Comparison of ENCODE assay signal across 9 cellular contexts in the genomic region with DNA sequence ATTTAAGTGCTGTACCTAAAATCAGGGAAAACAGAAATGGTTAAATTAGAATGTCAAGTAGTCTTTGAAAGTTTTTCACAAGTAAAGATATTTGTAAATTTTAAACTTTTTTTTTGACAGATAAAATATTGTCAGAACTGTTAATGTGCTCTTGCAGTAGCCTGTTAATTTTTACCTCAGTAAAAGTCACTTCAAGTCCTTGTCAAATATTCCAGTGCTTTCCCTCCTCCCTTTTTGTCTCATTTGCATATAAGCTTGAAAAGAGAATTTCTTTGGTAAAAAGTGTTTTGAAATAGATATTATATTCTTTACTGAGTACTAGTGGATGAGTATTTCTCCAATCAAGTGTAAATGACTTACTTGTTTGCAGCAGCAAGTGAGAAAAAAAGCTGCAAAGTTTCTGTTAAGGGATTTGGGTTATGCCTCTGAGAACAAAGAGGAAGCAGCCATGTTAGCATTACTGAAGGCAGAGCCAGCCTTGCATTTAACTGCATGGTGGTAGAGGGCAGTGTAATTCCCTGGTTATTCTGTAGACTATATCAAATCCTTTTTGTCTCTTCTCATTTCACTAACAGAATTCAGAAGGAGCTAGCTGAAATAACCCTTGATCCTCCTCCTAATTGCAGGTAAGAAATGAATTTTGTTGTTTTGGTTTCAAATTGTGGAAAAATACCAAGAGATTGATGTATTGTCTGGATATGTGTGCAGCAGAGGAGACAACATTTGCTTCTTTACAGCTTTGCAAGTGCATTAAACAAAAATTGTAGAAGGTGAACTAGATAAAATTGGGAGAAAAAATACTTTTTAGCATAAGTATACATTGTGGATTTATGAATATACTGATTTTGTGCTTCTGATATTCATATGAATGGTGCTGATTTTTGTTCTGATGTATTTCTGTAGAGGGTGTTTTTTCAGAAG. TPM values are rescaled to one million over a fixed set of nuclear protein-coding genes. Genes with fewer than 3 reads are reported as not detected.
DNase-seq lines count a peak whose midpoint lies in the region; ATAC-seq and TF ChIP-seq lines count a peak whose summit lies in the region.
"Had no signal": no experiment of that assay in that cellular context is flagged by ENCODE, and none has a peak within 500 bp of the region (broad histone marks: within the 10 kb centered on the region; RNA-seq: fewer than 3 reads in every experiment).

No MANE protein-coding gene starts in this region.

- H3K4me1 ChIP-seq in ascending aorta (peaks cover 0 to 38% of the 10 kb centered on the region in 2 donors), thymus (ENCODE audit: control insufficient read depth, insufficient read depth, low read length) (no peaks in the 10 kb centered on the region)

- no peaks in the 10 kb centered on the region for H3K9me3 Mint-ChIP-seq in activated CD4-positive, alpha-beta T cell treated with anti-CD3 and anti-CD28 coated beads for 36 hours (ENCODE audit: low read depth)

- H3K4me1 Mint-ChIP-seq in activated CD4-positive, alpha-beta T cell treated with anti-CD3 and anti-CD28 coated beads for 36 hours = peaks cover 48% of the 10 kb centered on the region

- peak; percentile 40 for ATAC-seq in activated CD4-positive, alpha-beta T cell treated with anti-CD3 and anti-CD28 coated beads for 36 hours
- ATAC-seq in GM21360 (IDR thresholded peaks at IDR 0.05; ENCODE audit: unreplicated experiment) (peak; percentile 37), HG03558 (IDR thresholded peaks at IDR 0.05; ENCODE audit: extremely low read depth, unreplicated experiment) (peak; percentile 42)

- TF ChIP-seq CTCF in ascending aorta (IDR thresholded peaks at IDR 0.05) = peak in 1 of 3 experiments; percentile 36

- no peaks in the 10 kb centered on the region for H3K27me3 ChIP-seq in ascending aorta
- H3K27me3 ChIP-seq in thymus (ENCODE audit: control insufficient read depth, insufficient read depth) = no peaks in the 10 kb centered on the region

- H3K27ac Mint-ChIP-seq in activated CD4-positive, alpha-beta T cell treated with anti-CD3 and anti-CD28 coated beads for 36 hours = no peak overlapping the region

- CTCF ChIA-PET in activated CD4-positive, alpha-beta T cell treated with anti-CD3 and anti-CD28 coated beads for 36 hours (lab: Charles Lee) = interaction anchor here (0.6 to 1.2 kb wide), 5 partner anchors 12 to 315 kb away, joined by 3 to 5 read pairs (median 3); no protein-coding TSS in a partner anchor

- H3K4me3 ChIP-seq in ascending aorta (peak overlapping the region; percentile 9 to 17), thymus (ENCODE audit: low read length) (peak overlapping the region; percentile 9)
- H3K4me3 ChIP-seq: lung had no signal

- POLR2A ChIA-PET in activated CD4-positive, alpha-beta T cell treated with anti-CD3 and anti-CD28 coated beads for 36 hours (lab: Charles Lee) = no interaction called here

- H3K36me3 Mint-ChIP-seq in activated CD4-positive, alpha-beta T cell treated with anti-CD3 and anti-CD28 coated beads for 36 hours (ENCODE audit: low read depth) = peaks cover 27% of the 10 kb centered on the region

- H3K4me3 Mint-ChIP-seq in activated CD4-positive, alpha-beta T cell treated with anti-CD3 and anti-CD28 coated beads for 36 hours = no peak overlapping the region

- intact Hi-C loops in activated CD4-positive, alpha-beta T cell treated with anti-CD3 and anti-CD28 coated beads for 36 hours (cut with DNase I, micrococcal nuclease) = loop anchor here (2.0 to 10.0 kb wide), 6 partner anchors 47 to 1734 kb away; partner anchors contain the start of genes CWC22 (in 1 of the 2), DNAJC10 (in 1 of the 2), ITGA4 (in 1 of the 2) and ITPRID2 (in 1 of the 2)
- intact Hi-C loops in ascending aorta (cut with DNase I) = loop anchor here (10.0 kb wide), 1 partner anchor 1731 kb away; the partner anchor contains the start of gene DNAJC10

- peak; percentile 40 for DNase-seq in activated CD4-positive, alpha-beta T cell treated with anti-CD3 and anti-CD28 coated beads for 36 hours
- no peak for DNase-seq in activated CD4-positive, alpha-beta T cell treated with anti-CD3 and anti-CD28 coated beads, Interleukin-2, amount 50 U/mL, for 48 hours
- DNase-seq in NCI-H82 treated with DMSO at 0.1 percent for 48 hours (lab: John Stamatoyannopoulos, UW; ENCODE audit: unreplicated experiment) (peak; percentile 42), ascending aorta (ENCODE audit: low spot score in 2 of 2) (no peak), islet precursor cell (peak; percentile 56)

- H3K9me3 ChIP-seq in ascending aorta (no peaks in the 10 kb centered on the region), thymus (ENCODE audit: control insufficient read depth) (no peaks in the 10 kb centered on the region)

- H3K27me3 Mint-ChIP-seq in activated CD4-positive, alpha-beta T cell treated with anti-CD3 and anti-CD28 coated beads for 36 hours = no peaks in the 10 kb centered on the region

- H3K27ac ChIP-seq in ascending aorta (no peak overlapping the region), thymus (ENCODE audit: low read depth) (no peak overlapping the region)

- H3K36me3 ChIP-seq in ascending aorta = no peaks in the 10 kb centered on the region
- no peaks in the 10 kb centered on the region for H3K36me3 ChIP-seq in thymus (ENCODE audit: control insufficient read depth, insufficient read depth)

RNA-seq across cellular contexts. Expression of gene UBE2E3, which starts 3.3 kb away (rescaled TPM):
- 10 to 100 TPM; 37.0 to 69.6 TPM for total RNA-seq in activated CD4-positive, alpha-beta T cell treated with anti-CD3 and anti-CD28 coated beads for 36 hours
- 125 TPM for total RNA-seq in ascending aorta
- polyA plus RNA-seq in thymus = 93.0 TPM

Comparison
In these comparisons a context has a peak if more than half of its experiments do, and no peak if none do; other contexts are left out.
1. DNase-seq: peak in activated CD4-positive, alpha-beta T cell treated with anti-CD3 and anti-CD28 coated beads for 36 hours (single experiment), NCI-H82 treated with DMSO at 0.1 percent for 48 hours (single experiment) and islet precursor cell (single experiment); none in activated CD4-positive, alpha-beta T cell treated with anti-CD3 and anti-CD28 coated beads, Interleukin-2, amount 50 U/mL, for 48 hours (0 of 2) and ascending aorta (0 of 2).
2. Peak in every context shown above with its lines, with median percentiles within 50 percentile points of each other: ATAC-seq.